ENCODE assay signal across 8 cellular contexts in genomic region chr5:80141147-80141671, GRCh38.
DNase-seq lines count a peak whose midpoint lies in the region; ATAC-seq, FAIRE-seq and TF ChIP-seq lines count a peak whose summit lies in the region.

No MANE protein-coding gene starts in this region.

- no peaks in the 10 kb centered on the region for H3K9me3 ChIP-seq in CD8-positive, alpha-beta T cell (ENCODE audit: low read length)

- peak overlapping the region; percentile 9 for H3K27ac ChIP-seq in CD8-positive, alpha-beta T cell (ENCODE audit: low read depth, low read length)

- H3K36me3 Mint-ChIP-seq in CD8-positive, alpha-beta T cell: peaks cover 74% of the 10 kb centered on the region

- no peak for ATAC-seq in CD8-positive, alpha-beta T cell
- ATAC-seq in SK-N-SH treated with all-trans-retinoic acid at 6 μM for 48 hours (peak; percentile 30; the same call in 1 of the 3 replicates), omental fat pad (ENCODE audit: low FRiP score) (peak; percentile 76), GM18868 (IDR thresholded peaks at IDR 0.05; ENCODE audit: unreplicated experiment) (no peak)

- H3K36me3 ChIP-seq in CD8-positive, alpha-beta T cell (ENCODE audit: insufficient read depth, low read length): peaks cover 35% of the 10 kb centered on the region

- H3K4me1 ChIP-seq in CD8-positive, alpha-beta T cell (ENCODE audit: insufficient read depth, low read length): peaks cover 70% of the 10 kb centered on the region

- no peaks in the 10 kb centered on the region for H3K27me3 ChIP-seq in CD8-positive, alpha-beta T cell (ENCODE audit: insufficient read depth, low read length)

- H3K4me3 ChIP-seq in CD8-positive, alpha-beta T cell (ENCODE audit: low read depth, low read length): no peak overlapping the region
- no peak overlapping the region for H3K4me3 ChIP-seq in fibroblast of pulmonary artery (replicated peaks; ENCODE audit: low read depth, low read length)

- CTCF ChIA-PET in CD8-positive, alpha-beta T cell (lab: Charles Lee): interaction anchor here (0.7 to 2.9 kb wide), 9 partner anchors 8 to 133 kb away, joined by 3 to 11 read pairs (median 3); no protein-coding TSS in a partner anchor

- peak in 1 of 7 experiments; percentile 47 for DNase-seq in CD8-positive, alpha-beta T cell
- DNase-seq in fibroblast of pulmonary artery (ENCODE audit: low read depth): peak; percentile 70
- no peak for DNase-seq in omental fat pad (ENCODE audit: low spot score)
- DNase-seq in GM10266 (ENCODE audit: extremely low spot score): no peak
- no peak for DNase-seq in GOT3 (lab: John Stamatoyannopoulos, UW)
- no peak for DNase-seq in D721Med (ENCODE audit: insufficient read length, low spot score)

- H3K27ac Mint-ChIP-seq in CD8-positive, alpha-beta T cell: peak overlapping the region; percentile 91

- no peaks in the 10 kb centered on the region for H3K27me3 Mint-ChIP-seq in CD8-positive, alpha-beta T cell (ENCODE audit: low read depth)

- no peak for FAIRE-seq in D721Med (lab: Jason Lieb, UNC)

- no peak for TF ChIP-seq CTCF in CD8-positive, alpha-beta T cell (IDR thresholded peaks at IDR 0.05)
- no peak for TF ChIP-seq CTCF in fibroblast of pulmonary artery (IDR thresholded peaks at IDR 0.05; ENCODE audit: low read length, missing control alignments)
- TF ChIP-seq CTCF in omental fat pad (IDR thresholded peaks at IDR 0.05): no peak
- TF ChIP-seq CTCF in GM10266 (IDR thresholded peaks at IDR 0.05; ENCODE audit: control insufficient read depth, insufficient read depth, low read depth, missing control alignments): no peak
- TF ChIP-seq CTCF in D721Med (IDR thresholded peaks at IDR 0.05; ENCODE audit: insufficient read depth, missing control alignments): no peak

- H3K4me3 Mint-ChIP-seq in CD8-positive, alpha-beta T cell: peak overlapping the region; percentile 50

- POLR2A ChIA-PET in CD8-positive, alpha-beta T cell (lab: Charles Lee): interaction anchor here (0.8 to 4.6 kb wide), 8 partner anchors 11 to 114 kb away, joined by 3 to 22 read pairs (median 4); partner anchors contain the start of gene SERINC5

- H3K9me3 Mint-ChIP-seq in CD8-positive, alpha-beta T cell: no peaks in the 10 kb centered on the region

- peaks cover 74% of the 10 kb centered on the region for H3K4me1 Mint-ChIP-seq in CD8-positive, alpha-beta T cell (ENCODE audit: low read depth)

- intact Hi-C loops in CD8-positive, alpha-beta T cell (cut with DNase I, micrococcal nuclease): no loop called here

TF ChIP-seq in SK-N-SH treated with all-trans-retinoic acid at 6 μM for 48 hours, 23 proteins besides CTCF, POLR2A, EP300 and RAD21:
- no peak for TF ChIP-seq PPARA (CRISPR knock-in tag; IDR thresholded peaks at IDR 0.05; ENCODE audit: borderline replicate concordance)
- no peak for TF ChIP-seq CSRNP3 (CRISPR knock-in tag; IDR thresholded peaks at IDR 0.05)
- TF ChIP-seq CSDC2 (CRISPR knock-in tag; IDR thresholded peaks at IDR 0.05): no peak
- no peak for TF ChIP-seq ZNF8 (CRISPR knock-in tag; IDR thresholded peaks at IDR 0.05)
- no peak for TF ChIP-seq GLIS3 (CRISPR knock-in tag; IDR thresholded peaks at IDR 0.05)
- no peak for TF ChIP-seq ZNF70 (CRISPR knock-in tag; IDR thresholded peaks at IDR 0.05)
- TF ChIP-seq, protein P1, sequence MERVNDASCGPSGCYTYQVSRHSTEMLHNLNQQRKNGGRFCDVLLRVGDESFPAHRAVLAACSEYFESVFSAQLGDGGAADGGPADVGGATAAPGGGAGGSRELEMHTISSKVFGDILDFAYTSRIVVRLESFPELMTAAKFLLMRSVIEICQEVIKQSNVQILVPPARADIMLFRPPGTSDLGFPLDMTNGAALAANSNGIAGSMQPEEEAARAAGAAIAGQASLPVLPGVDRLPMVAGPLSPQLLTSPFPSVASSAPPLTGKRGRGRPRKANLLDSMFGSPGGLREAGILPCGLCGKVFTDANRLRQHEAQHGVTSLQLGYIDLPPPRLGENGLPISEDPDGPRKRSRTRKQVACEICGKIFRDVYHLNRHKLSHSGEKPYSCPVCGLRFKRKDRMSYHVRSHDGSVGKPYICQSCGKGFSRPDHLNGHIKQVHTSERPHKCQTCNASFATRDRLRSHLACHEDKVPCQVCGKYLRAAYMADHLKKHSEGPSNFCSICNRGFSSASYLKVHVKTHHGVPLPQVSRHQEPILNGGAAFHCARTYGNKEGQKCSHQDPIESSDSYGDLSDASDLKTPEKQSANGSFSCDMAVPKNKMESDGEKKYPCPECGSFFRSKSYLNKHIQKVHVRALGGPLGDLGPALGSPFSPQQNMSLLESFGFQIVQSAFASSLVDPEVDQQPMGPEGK (CRISPR knock-in tag; IDR thresholded peaks at IDR 0.05; ENCODE audit: borderline replicate concordance): no peak
- TF ChIP-seq ZNF565 (CRISPR knock-in tag; conservative IDR thresholded peaks at IDR 0.05; ENCODE audit: low read depth): no peak
- no peak for TF ChIP-seq ZC3H10 (CRISPR knock-in tag; IDR thresholded peaks at IDR 0.05)
- TF ChIP-seq ARNTL (CRISPR knock-in tag; IDR thresholded peaks at IDR 0.05; ENCODE audit: borderline replicate concordance, low read depth): no peak
- no peak for TF ChIP-seq ESRRG (CRISPR knock-in tag; IDR thresholded peaks at IDR 0.05)
- no peak for TF ChIP-seq CREB5 (CRISPR knock-in tag; IDR thresholded peaks at IDR 0.05; ENCODE audit: low read depth)
- TF ChIP-seq SNAI2 (CRISPR knock-in tag; IDR thresholded peaks at IDR 0.05): no peak
- TF ChIP-seq ZFP3 (CRISPR knock-in tag; IDR thresholded peaks at IDR 0.05): no peak

Comparison
In these comparisons a context has a peak if more than half of its experiments do, and no peak if none do; other contexts are left out.
1. ATAC-seq: peak in SK-N-SH treated with all-trans-retinoic acid at 6 μM for 48 hours (single experiment) and omental fat pad (single experiment); none in CD8-positive, alpha-beta T cell (single experiment) and GM18868 (single experiment).